22 cellular contexts compared by ENCODE assay signal in the genomic region with DNA sequence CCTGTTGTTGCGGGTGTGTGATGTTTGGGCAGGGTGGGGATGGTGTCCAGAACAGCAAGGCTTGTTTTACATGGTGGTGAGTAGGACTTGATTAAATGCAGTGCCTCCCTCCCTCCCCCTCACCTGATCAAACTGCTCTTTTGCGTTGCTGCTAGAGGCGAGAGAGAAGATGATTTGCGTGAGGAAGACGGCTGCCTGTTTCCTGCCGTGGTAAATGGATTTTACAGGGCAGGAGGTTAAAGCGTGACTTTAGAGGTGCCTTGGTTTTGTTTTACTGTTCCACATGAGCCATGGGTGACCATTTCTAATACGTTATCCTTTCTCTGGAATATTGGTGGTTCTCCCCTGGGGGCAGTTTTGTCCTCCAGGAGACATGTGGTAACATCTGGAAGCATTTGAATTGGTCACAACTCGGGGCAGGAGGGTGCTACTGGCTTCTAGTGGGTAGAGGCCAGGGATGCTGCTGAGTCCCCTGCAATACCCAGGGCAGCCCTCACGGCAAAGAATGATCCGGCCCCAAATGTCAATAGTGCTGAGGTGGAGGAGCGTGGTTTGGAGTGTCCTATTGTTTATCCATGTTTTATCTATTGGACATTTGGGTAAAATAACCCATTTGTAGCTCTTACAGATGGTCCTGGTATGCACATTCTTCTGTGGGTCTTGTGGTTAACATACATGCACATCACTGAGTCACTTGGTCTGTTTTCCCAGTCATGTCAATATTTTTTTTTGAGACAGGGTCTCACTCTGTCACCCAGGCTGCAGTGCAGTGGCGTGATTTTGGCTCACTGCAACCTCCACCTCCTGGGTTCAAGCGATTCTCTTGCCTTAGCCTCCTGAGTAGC.
DNase-seq lines count a peak whose midpoint lies in the region; ATAC-seq and TF ChIP-seq lines count a peak whose summit lies in the region.
"Had no signal": no experiment of that assay in that cellular context is flagged by ENCODE, and none has a peak within 500 bp of the region (broad histone marks: within the 10 kb centered on the region; RNA-seq: fewer than 3 reads in every experiment).

No MANE protein-coding gene starts in this region.

- CTCF ChIA-PET in MCF 10A (lab: Yijun Ruan, JAX), result interaction anchor here (0.7 kb wide), 1 partner anchor 23 kb away, joined by 3 read pairs; no protein-coding TSS in a partner anchor
- CTCF ChIA-PET in SK-N-SH (lab: Yijun Ruan, JAX), result no interaction called here

- H3K27me3 Mint-ChIP-seq in MCF 10A (ENCODE audit: insufficient read depth, unreplicated experiment), result no peaks in the 10 kb centered on the region

- H3K4me1 ChIP-seq in breast epithelium, result no peaks in the 10 kb centered on the region
- H3K4me1 ChIP-seq in SK-N-SH (ENCODE audit: control insufficient read depth in 1 of 2, insufficient read depth in 2 of 2, low read depth in 1 of 2, low read length in 1 of 2), result no peaks in the 10 kb centered on the region
- H3K4me1 ChIP-seq in hepatocyte (ENCODE audit: insufficient read depth), result peaks cover 3% of the 10 kb centered on the region
- no peaks in the 10 kb centered on the region for H3K4me1 ChIP-seq in MM.1S (ENCODE audit: low read length)
- H3K4me1 ChIP-seq: pancreas, spleen, transverse colon had no signal

- no peak overlapping the region for H3K4me3 Mint-ChIP-seq in MCF 10A (ENCODE audit: unreplicated experiment)
- H3K4me3 Mint-ChIP-seq: activated CD4-positive, alpha-beta T cell treated with anti-CD3 and anti-CD28 coated beads, Interleukin-2, amount 10 ng/mL, durations not matched to agents 7 days and 5 days; CD14-positive monocyte had no signal

- no peak for TF ChIP-seq POLR2A in breast epithelium (IDR thresholded peaks at IDR 0.05)
- TF ChIP-seq POLR2A in GM18505 (IDR thresholded peaks at IDR 0.05; ENCODE audit: borderline replicate concordance, extremely low read depth, insufficient read depth, insufficient read length), result no peak

- H3K9ac ChIP-seq in SK-N-SH, result no peak overlapping the region
- no peak overlapping the region for H3K9ac ChIP-seq in MM.1S (ENCODE audit: low read length)

- no peak for ATAC-seq in GM18505 (IDR thresholded peaks at IDR 0.05; ENCODE audit: unreplicated experiment)
- ATAC-seq: pancreas had no signal

- H3K79me2 ChIP-seq in SK-N-SH (ENCODE audit: insufficient read depth), result no peaks in the 10 kb centered on the region
- H3K79me2 ChIP-seq in hepatocyte, result no peaks in the 10 kb centered on the region
- H3K79me2 ChIP-seq in MM.1S (ENCODE audit: low read length), result no peaks in the 10 kb centered on the region

- H3K4me2 ChIP-seq in SK-N-SH (no peak overlapping the region), hepatocyte (no peak overlapping the region), MM.1S (ENCODE audit: low read depth, low read length) (no peak overlapping the region)

- in situ Hi-C loops in astrocyte of the cerebellum (cut with HindIII; ENCODE audit: low sequenced_read_pairs), result no loop called here

- H3K9me3 ChIP-seq in breast epithelium, result peaks cover 5 to 14% of the 10 kb centered on the region in 2 donors
- H3K9me3 ChIP-seq in SK-N-SH, result no peaks in the 10 kb centered on the region
- H3K9me3 ChIP-seq in hepatocyte (ENCODE audit: low read depth), result no peaks in the 10 kb centered on the region
- H3K9me3 ChIP-seq in MM.1S (replicated peaks; ENCODE audit: insufficient read depth, low read length), result no peaks in the 10 kb centered on the region
- H3K9me3 ChIP-seq: pancreas, spleen, transverse colon had no signal

- no peak overlapping the region for H3K27ac ChIP-seq in breast epithelium
- H3K27ac ChIP-seq in SK-N-SH (ENCODE audit: low read depth in 2 of 2, low read length in 1 of 2), result no peak overlapping the region
- H3K27ac ChIP-seq in hepatocyte, result no peak overlapping the region
- H3K27ac ChIP-seq in MM.1S (ENCODE audit: low read length), result no peak overlapping the region
- H3K27ac ChIP-seq: 22Rv1, cardiac muscle cell, HL-60, pancreas, spleen, transverse colon had no signal

- H3K4me3 ChIP-seq in breast epithelium (no peak overlapping the region), astrocyte of the cerebellum (ENCODE audit: low read depth, low read length) (no peak overlapping the region), SK-N-SH (ENCODE audit: low read depth in 2 of 2, low read length in 1 of 2) (no peak overlapping the region), hepatocyte (no peak overlapping the region), MM.1S (ENCODE audit: low read length) (no peak overlapping the region)
- H3K4me3 ChIP-seq: cardiac muscle cell, pancreas, spleen, transverse colon had no signal

- H3K9me3 Mint-ChIP-seq in MCF 10A (ENCODE audit: unreplicated experiment), result no peaks in the 10 kb centered on the region
- H3K9me3 Mint-ChIP-seq: activated CD4-positive, alpha-beta T cell treated with anti-CD3 and anti-CD28 coated beads, Interleukin-2, amount 10 ng/mL, durations not matched to agents 7 days and 5 days had no signal

- 27% methylated on average over 13 of the region's 14 CpGs for WGBS in SK-N-SH (ENCODE audit: low lambda C conversion rate)
- 66% methylated on average over 14 of the region's 14 CpGs for WGBS in hepatocyte (ENCODE audit: low lambda C conversion rate, missing lambda C conversion rate)

- BruUV-seq in MCF 10A (replicated peaks; lab: Mats Ljungman, UMichigan), result no TSS peak

- TF ChIP-seq CTCF in MCF 10A (IDR thresholded peaks at IDR 0.05; ENCODE audit: unreplicated experiment) (no peak), breast epithelium (IDR thresholded peaks at IDR 0.05) (no peak), astrocyte of the cerebellum (IDR thresholded peaks at IDR 0.05; ENCODE audit: low read depth, low read length, missing control alignments) (no peak), SK-N-SH (IDR thresholded peaks at IDR 0.05) (no peak), hepatocyte (IDR thresholded peaks at IDR 0.05; ENCODE audit: poor library complexity) (no peak), MM.1S (IDR thresholded peaks at IDR 0.05; ENCODE audit: low read length) (no peak)

- peaks cover 6% of the 10 kb centered on the region for H3K4me1 Mint-ChIP-seq in MCF 10A (ENCODE audit: insufficient read depth, unreplicated experiment)
- H3K4me1 Mint-ChIP-seq: activated CD4-positive, alpha-beta T cell treated with anti-CD3 and anti-CD28 coated beads, Interleukin-2, amount 10 ng/mL, durations not matched to agents 7 days and 5 days had no signal

- H3K27ac Mint-ChIP-seq in MCF 10A (ENCODE audit: low read depth, unreplicated experiment), result no peak overlapping the region
- H3K27ac Mint-ChIP-seq: activated CD4-positive, alpha-beta T cell treated with anti-CD3 and anti-CD28 coated beads, Interleukin-2, amount 10 ng/mL, durations not matched to agents 7 days and 5 days; CD14-positive monocyte had no signal

- H3K36me3 Mint-ChIP-seq in MCF 10A (ENCODE audit: insufficient read depth, unreplicated experiment), result no peaks in the 10 kb centered on the region
- H3K36me3 Mint-ChIP-seq: CD14-positive monocyte had no signal

- TF ChIP-seq EP300 in SK-N-SH (IDR thresholded peaks at IDR 0.05; ENCODE audit: borderline replicate concordance in 1 of 2, low read depth in 1 of 2, low read length in 1 of 2), result no peak

- H3F3A ChIP-seq in SK-N-SH (replicated peaks; ENCODE audit: insufficient read depth) (no peaks in the 10 kb centered on the region), MM.1S (ENCODE audit: insufficient read depth, low read length) (no peaks in the 10 kb centered on the region)

- H3K36me3 ChIP-seq in breast epithelium, result no peaks in the 10 kb centered on the region
- no peaks in the 10 kb centered on the region for H3K36me3 ChIP-seq in SK-N-SH (replicated peaks in 1 of 2; ENCODE audit: control insufficient read depth in 1 of 2, insufficient read depth in 2 of 2, low read length in 1 of 2)
- H3K36me3 ChIP-seq in hepatocyte (replicated peaks; ENCODE audit: insufficient read depth, low read depth), result no peaks in the 10 kb centered on the region
- H3K36me3 ChIP-seq in MM.1S (replicated peaks; ENCODE audit: insufficient read depth, low read length), result no peaks in the 10 kb centered on the region
- H3K36me3 ChIP-seq: cardiac muscle cell, pancreas, spleen, transverse colon had no signal

- no peak for TF ChIP-seq RAD21 in SK-N-SH (IDR thresholded peaks at IDR 0.05; ENCODE audit: low read length)

- H3K9me2 ChIP-seq in SK-N-SH, result no peaks in the 10 kb centered on the region
- H3K9me2 ChIP-seq in hepatocyte (replicated peaks; ENCODE audit: insufficient read depth), result no peaks in the 10 kb centered on the region
- no peaks in the 10 kb centered on the region for H3K9me2 ChIP-seq in MM.1S (replicated peaks; ENCODE audit: insufficient read depth, low read length)

- H3K27me3 ChIP-seq in breast epithelium (peaks cover 0 to 4% of the 10 kb centered on the region in 2 donors), SK-N-SH (ENCODE audit: insufficient read depth) (peaks cover 5% of the 10 kb centered on the region; the same call in 1 of the 2 replicates), hepatocyte (no peaks in the 10 kb centered on the region), MM.1S (replicated peaks; ENCODE audit: insufficient read depth, low read length) (no peaks in the 10 kb centered on the region)
- H3K27me3 ChIP-seq: cardiac muscle cell, pancreas, spleen, transverse colon had no signal

- POLR2A ChIA-PET in MCF 10A (lab: Yijun Ruan, JAX) (no interaction called here), SK-N-SH (lab: Yijun Ruan, JAX) (no interaction called here)

- no peak overlapping the region for H2AFZ ChIP-seq in SK-N-SH (ENCODE audit: low read depth)
- H2AFZ ChIP-seq in hepatocyte, result no peak overlapping the region
- no peak overlapping the region for H2AFZ ChIP-seq in MM.1S (ENCODE audit: low read length)

- intact Hi-C loops in MCF 10A (cut with micrococcal nuclease) (no loop called here), breast epithelium (cut with DNase I; ENCODE audit: low total_unique reads) (no loop called here)

- DNase-seq in MCF 10A (ENCODE audit: unreplicated experiment) (peak; percentile 22), breast epithelium (ENCODE audit: low spot score in 2 of 2) (no peak), astrocyte of the cerebellum (ENCODE audit: low read depth) (peak; percentile 16), medulla oblongata (ENCODE audit: extremely low spot score) (peak; percentile 8), SK-N-SH (no peak), hepatocyte (ENCODE audit: low spot score) (no peak), MM.1S (no peak)
- DNase-seq: activated CD4-positive, alpha-beta T cell treated with anti-CD3 and anti-CD28 coated beads, Interleukin-2, amount 10 ng/mL, durations not matched to agents 7 days and 5 days; activated naive CD4-positive, alpha-beta T cell; DMS153; KG1; NCI-H1417; NCI-H2227 treated with DMSO at 0.1 percent for 48 hours; pancreas; spleen; stimulated activated naive CD4-positive, alpha-beta T cell; transverse colon had no signal

- H4K20me1 ChIP-seq in SK-N-SH (ENCODE audit: insufficient read depth), result no peaks in the 10 kb centered on the region
- H4K20me1 ChIP-seq in hepatocyte (ENCODE audit: insufficient read depth, poor library complexity, severe bottlenecking), result no peaks in the 10 kb centered on the region
- H4K20me1 ChIP-seq in MM.1S (ENCODE audit: insufficient read depth, low read length), result no peaks in the 10 kb centered on the region

TF ChIP-seq in SK-N-SH, 30 proteins besides CTCF, POLR2A, EP300 and RAD21 (continues in another document):
- TF ChIP-seq FOSL2 (IDR thresholded peaks at IDR 0.05; ENCODE audit: borderline replicate concordance, low read depth) (no peak), GABPA (IDR thresholded peaks at IDR 0.05; ENCODE audit: low read depth) (no peak), NFIC (IDR thresholded peaks at IDR 0.05; ENCODE audit: borderline replicate concordance) (no peak)

Comparison
In these comparisons a context has a peak if more than half of its experiments do, and no peak if none do; other contexts are left out.
1. DNase-seq: peak in MCF 10A (single experiment), astrocyte of the cerebellum (single experiment) and medulla oblongata (single experiment); none in breast epithelium (0 of 2), SK-N-SH (single experiment), hepatocyte (single experiment) and MM.1S (single experiment).